10 cellular contexts compared by ENCODE assay signal in the genomic region with DNA sequence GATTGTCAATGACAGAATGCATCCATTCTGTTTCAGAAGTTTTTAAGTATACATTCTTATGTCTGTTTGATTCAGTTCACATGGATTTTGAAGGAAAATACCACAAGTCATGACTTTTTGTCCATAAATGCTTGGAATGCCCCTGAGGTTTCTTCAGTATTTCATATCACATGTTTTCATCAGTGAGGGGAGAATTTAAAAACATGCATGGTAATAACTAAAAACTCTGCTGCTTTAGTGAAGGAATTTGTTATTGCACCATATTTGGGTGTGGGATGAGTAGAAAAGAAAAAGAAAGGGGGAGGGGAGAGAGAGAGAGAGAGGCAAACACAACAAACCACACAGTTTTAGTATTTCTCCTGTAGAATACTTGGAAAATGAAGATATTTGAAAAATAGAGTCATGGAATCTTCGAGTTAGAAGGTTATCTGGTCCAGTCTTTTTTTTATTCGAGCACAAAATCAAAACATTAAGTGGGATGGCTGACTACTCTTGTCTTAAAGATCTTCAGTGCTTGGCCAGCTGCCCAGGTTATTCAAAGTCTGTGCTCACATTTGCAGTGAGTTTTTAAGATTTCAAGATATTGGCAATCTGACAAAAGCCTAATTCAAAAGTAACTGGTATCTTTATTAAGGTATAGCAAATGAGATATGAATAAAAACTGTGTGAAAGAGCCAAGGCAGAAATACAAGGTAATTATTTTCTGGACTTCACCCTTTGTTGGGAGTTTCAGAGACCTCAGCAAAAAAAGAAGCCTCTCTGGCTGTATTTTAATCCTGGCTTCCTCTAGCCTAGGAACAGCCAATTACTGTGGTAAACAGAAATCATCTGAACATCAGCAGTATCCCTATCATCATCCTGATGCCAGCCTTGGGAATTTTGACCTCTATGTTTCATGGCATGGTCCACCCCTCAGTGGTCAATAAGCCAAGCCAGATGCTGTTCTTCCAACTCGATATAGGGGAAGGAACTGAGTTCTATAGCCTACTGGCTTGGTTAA.
DNase-seq lines count a peak whose midpoint lies in the region; ATAC-seq, FAIRE-seq and TF ChIP-seq lines count a peak whose summit lies in the region.
"Had no signal": no experiment of that assay in that cellular context is flagged by ENCODE, and none has a peak within 500 bp of the region (broad histone marks: within the 10 kb centered on the region; RNA-seq: fewer than 3 reads in every experiment).

No MANE protein-coding gene starts in this region.

- peak overlapping the region; percentile 34 for H3K4me2 ChIP-seq in PC-3 (ENCODE audit: low read length)

- CTCF ChIA-PET in BJ (lab: Yijun Ruan, JAX) (interaction anchor here (1.0 kb wide), 1 partner anchor 9 kb away, joined by 3 read pairs; no protein-coding TSS in a partner anchor), PC-3 (lab: Charles Lee) (no interaction called here)

- H3K9me3 ChIP-seq in PC-3 (ENCODE audit: low read length), result no peaks in the 10 kb centered on the region
- H3K9me3 ChIP-seq in esophagus squamous epithelium, result no peaks in the 10 kb centered on the region
- no peaks in the 10 kb centered on the region for H3K9me3 ChIP-seq in ovary

- H3K36me3 ChIP-seq in BJ (ENCODE audit: control insufficient read depth, insufficient read depth, low read length), result no peaks in the 10 kb centered on the region
- H3K36me3 ChIP-seq in PC-3 (ENCODE audit: low read depth, low read length), result no peaks in the 10 kb centered on the region
- H3K36me3 ChIP-seq in esophagus squamous epithelium, result no peaks in the 10 kb centered on the region
- no peaks in the 10 kb centered on the region for H3K36me3 ChIP-seq in ovary

- 23 to 27% methylated on average over 3 of the region's 3 CpGs for WGBS in esophagus squamous epithelium, 2 donors
- 28 to 31% (median 29%) methylated on average over 3 of the region's 3 CpGs for WGBS in ovary, 3 donors

- H4K20me1 ChIP-seq in PC-3 (ENCODE audit: low read length), result no peaks in the 10 kb centered on the region

- TF ChIP-seq CTCF in BJ (IDR thresholded peaks at IDR 0.05; ENCODE audit: insufficient read depth, low read depth, low read length), result no peak
- TF ChIP-seq CTCF in PC-3 (conservative IDR thresholded peaks at IDR 0.05; ENCODE audit: low read depth, low read length), result no peak
- no peak for TF ChIP-seq CTCF in esophagus squamous epithelium (IDR thresholded peaks at IDR 0.05)
- TF ChIP-seq CTCF in ovary (IDR thresholded peaks at IDR 0.05), result no peak

- no peaks in the 10 kb centered on the region for H3K79me2 ChIP-seq in PC-3 (ENCODE audit: low read length)

- no peaks in the 10 kb centered on the region for H3K9me2 ChIP-seq in PC-3 (replicated peaks; ENCODE audit: low read length)

- no peak for TF ChIP-seq EP300 in ovary (IDR thresholded peaks at IDR 0.05)

- TF ChIP-seq POLR2A in esophagus squamous epithelium (IDR thresholded peaks at IDR 0.05) (no peak), ovary (IDR thresholded peaks at IDR 0.05) (no peak)

- intact Hi-C loops in PC-3 (cut with micrococcal nuclease) (no loop called here), esophagus squamous epithelium (cut with DNase I) (no loop called here), ovary (cut with DNase I) (loop anchor here in 1 of 4 donors (10.0 kb wide), 1 partner anchor 688 kb away; a partner anchor contains a TSS)

- no TSS peak for BruUV-seq in PC-3 (replicated peaks; lab: Mats Ljungman, UMichigan)

- DNase-seq in BJ (ENCODE audit: low read depth) (peak; percentile 96), PC-3 (peak; percentile 66), esophagus squamous epithelium (lab: John Stamatoyannopoulos, UW) (no peak), ovary (peak; percentile 34 to 74 (median 57)), frontal cortex (ENCODE audit: low spot score in 2 of 2) (no peak), NCI-H146 treated with DMSO at 0.1 percent for 48 hours (lab: John Stamatoyannopoulos, UW; ENCODE audit: unreplicated experiment) (no peak)
- DNase-seq: activated naive CD8-positive, alpha-beta T cell treated with anti-CD3 and anti-CD28 coated beads, Interleukin-2, amount 10 ng/mL, durations not matched to agents 7 days and 5 days; nephron progenitor cell had no signal

- no peak for FAIRE-seq in frontal cortex (lab: Jason Lieb, UNC)

- H3K4me1 ChIP-seq in PC-3 (ENCODE audit: insufficient read depth, low read length) (peaks cover 17% of the 10 kb centered on the region), esophagus squamous epithelium (peaks cover 0 to 12% (median 0%) of the 10 kb centered on the region in 3 donors), ovary (ENCODE audit: insufficient read depth) (peaks cover 10% of the 10 kb centered on the region)

- H3K27ac ChIP-seq in PC-3 (ENCODE audit: low read length) (no peak overlapping the region), esophagus squamous epithelium (peak overlapping the region in 3 of 4 donors; percentile 5 to 75 (median 60)), ovary (peak overlapping the region in 1 of 2 donors; percentile 43)

- H3K27me3 ChIP-seq in BJ (ENCODE audit: control insufficient read depth, insufficient read depth, low read length), result no peaks in the 10 kb centered on the region
- H3K27me3 ChIP-seq in PC-3 (ENCODE audit: low read length), result no peaks in the 10 kb centered on the region
- H3K27me3 ChIP-seq in esophagus squamous epithelium, result no peaks in the 10 kb centered on the region
- no peaks in the 10 kb centered on the region for H3K27me3 ChIP-seq in ovary

- no peak overlapping the region for H3K4me3 ChIP-seq in BJ (ENCODE audit: low read depth, low read length)
- H3K4me3 ChIP-seq in PC-3 (ENCODE audit: low read length), result no peak overlapping the region
- H3K4me3 ChIP-seq in esophagus squamous epithelium, result no peak overlapping the region
- no peak overlapping the region for H3K4me3 ChIP-seq in ovary

- POLR2A ChIA-PET in BJ (lab: Charles Lee), result interaction anchor here (1.0 kb wide), 1 partner anchor 10 kb away, joined by 3 read pairs; no protein-coding TSS in a partner anchor
- POLR2A ChIA-PET in PC-3 (lab: Charles Lee; ENCODE audit: unreplicated experiment), result no interaction called here

- no peaks in the 10 kb centered on the region for H3F3A ChIP-seq in PC-3 (ENCODE audit: low read length, unreplicated experiment)

- no peak for ATAC-seq in PC-3
- ATAC-seq in HG02970 (IDR thresholded peaks at IDR 0.05; ENCODE audit: low FRiP score, unreplicated experiment), result no peak
- no peak for ATAC-seq in GM18511 (IDR thresholded peaks at IDR 0.05; ENCODE audit: unreplicated experiment)

- H3K9ac ChIP-seq in PC-3 (ENCODE audit: low read length), result no peak overlapping the region

- H2AFZ ChIP-seq in PC-3 (ENCODE audit: low read length), result no peak overlapping the region

Comparison
In these comparisons a context has a peak if more than half of its experiments do, and no peak if none do; other contexts are left out.
1. DNase-seq: peak in BJ (single experiment), PC-3 (single experiment) and ovary (5 of 5); none in esophagus squamous epithelium (single experiment), frontal cortex (0 of 2) and NCI-H146 treated with DMSO at 0.1 percent for 48 hours (single experiment).